Comparison of ENCODE assay signal across 10 cellular contexts in the genomic region with DNA sequence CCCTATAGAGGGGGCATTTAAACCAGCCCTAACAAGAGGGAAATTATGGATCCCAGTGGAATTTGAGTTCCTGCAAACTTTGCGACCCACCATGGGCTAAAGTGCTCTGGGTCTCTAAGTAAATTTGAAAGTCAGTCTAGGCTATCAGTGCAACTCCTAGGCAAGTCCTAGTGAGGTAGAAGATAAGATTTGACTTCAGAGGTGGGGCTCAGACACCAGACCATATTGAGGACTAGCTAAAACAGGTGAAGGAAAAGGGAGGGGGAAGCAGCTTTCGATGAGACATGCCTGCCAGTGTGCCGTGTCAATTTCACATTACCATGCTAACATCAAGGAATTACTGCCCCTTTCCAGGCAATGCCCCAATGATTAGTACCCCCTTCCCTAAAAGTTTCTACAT. TPM values are rescaled to one million over a fixed set of nuclear protein-coding genes. Genes with fewer than 3 reads are reported as not detected.
DNase-seq lines count a peak whose midpoint lies in the region; ATAC-seq and TF ChIP-seq lines count a peak whose summit lies in the region.
"Had no signal": no experiment of that assay in that cellular context is flagged by ENCODE, and none has a peak within 500 bp of the region (broad histone marks: within the 10 kb centered on the region; RNA-seq: fewer than 3 reads in every experiment).

No MANE protein-coding gene starts in this region.

- peak overlapping the region; percentile 80 for H3K4me3 Mint-ChIP-seq in activated naive CD4-positive, alpha-beta T cell treated with anti-CD3 and anti-CD28 coated beads, Interleukin-2, amount 10 ng/mL, durations not matched to agents 7 days and 5 days
- H3K4me3 Mint-ChIP-seq in T-helper 17 cell (peak overlapping the region; percentile 94), glutamatergic neuron (ENCODE audit: unreplicated experiment) (peak overlapping the region; percentile 11)
- H3K4me3 Mint-ChIP-seq in stimulated activated naive CD8-positive, alpha-beta T cell treated with anti-CD3 and anti-CD28 coated beads, Interleukin-15, amount 100 ng/mL, for 72 hours = peak overlapping the region; percentile 88 to 89

- no peaks in the 10 kb centered on the region for H3K36me3 Mint-ChIP-seq in activated naive CD4-positive, alpha-beta T cell treated with anti-CD3 and anti-CD28 coated beads, Interleukin-2, amount 10 ng/mL, durations not matched to agents 7 days and 5 days
- no peaks in the 10 kb centered on the region for H3K36me3 Mint-ChIP-seq in T-helper 17 cell (ENCODE audit: low read depth)
- H3K36me3 Mint-ChIP-seq in glutamatergic neuron (ENCODE audit: unreplicated experiment) = no peaks in the 10 kb centered on the region

- no peaks in the 10 kb centered on the region for H3K9me3 ChIP-seq in T-helper 17 cell (ENCODE audit: control insufficient read depth, low read length, poor library complexity, severe bottlenecking)
- H3K9me3 ChIP-seq: ovary had no signal

- H3K9me3 Mint-ChIP-seq in activated naive CD4-positive, alpha-beta T cell treated with anti-CD3 and anti-CD28 coated beads, Interleukin-2, amount 10 ng/mL, durations not matched to agents 7 days and 5 days = no peaks in the 10 kb centered on the region
- peaks cover 1% of the 10 kb centered on the region for H3K9me3 Mint-ChIP-seq in glutamatergic neuron (ENCODE audit: unreplicated experiment)
- H3K9me3 Mint-ChIP-seq in stimulated activated naive CD8-positive, alpha-beta T cell treated with anti-CD3 and anti-CD28 coated beads, Interleukin-15, amount 100 ng/mL, for 72 hours = no peaks in the 10 kb centered on the region

- H3K27me3 Mint-ChIP-seq in activated naive CD4-positive, alpha-beta T cell treated with anti-CD3 and anti-CD28 coated beads, Interleukin-2, amount 10 ng/mL, durations not matched to agents 7 days and 5 days = no peaks in the 10 kb centered on the region
- H3K27me3 Mint-ChIP-seq in T-helper 17 cell (no peaks in the 10 kb centered on the region), glutamatergic neuron (ENCODE audit: unreplicated experiment) (peaks cover 2% of the 10 kb centered on the region)
- no peaks in the 10 kb centered on the region for H3K27me3 Mint-ChIP-seq in stimulated activated naive CD8-positive, alpha-beta T cell treated with anti-CD3 and anti-CD28 coated beads, Interleukin-15, amount 100 ng/mL, for 72 hours

- ATAC-seq in T-helper 17 cell (no peak), HG03342 (IDR thresholded peaks at IDR 0.05; ENCODE audit: unreplicated experiment) (no peak)
- ATAC-seq in stimulated activated naive CD8-positive, alpha-beta T cell treated with anti-CD3 and anti-CD28 coated beads, Interleukin-15, amount 100 ng/mL, for 72 hours = no peak

- no peak for DNase-seq in activated naive CD4-positive, alpha-beta T cell treated with anti-CD3 and anti-CD28 coated beads, Interleukin-2, amount 10 ng/mL, durations not matched to agents 7 days and 5 days
- no peak for DNase-seq in activated naive CD4-positive, alpha-beta T cell treated with anti-CD3 and anti-CD28 coated beads, Interleukin-2, amount 50 U/mL, for 16 hours
- DNase-seq in T-helper 17 cell (no peak), glutamatergic neuron (no peak), COLO668 (lab: John Stamatoyannopoulos, UW; ENCODE audit: unreplicated experiment) (no peak), medulla oblongata (ENCODE audit: extremely low spot score) (no peak)
- no peak for DNase-seq in stimulated activated naive CD8-positive, alpha-beta T cell treated with anti-CD3 and anti-CD28 coated beads, Interleukin-15, amount 100 ng/mL, for 72 hours
- DNase-seq: NCI-H2081 had no signal

- H3K27ac Mint-ChIP-seq in activated naive CD4-positive, alpha-beta T cell treated with anti-CD3 and anti-CD28 coated beads, Interleukin-2, amount 10 ng/mL, durations not matched to agents 7 days and 5 days = peak overlapping the region; percentile 93
- H3K27ac Mint-ChIP-seq in T-helper 17 cell (peak overlapping the region; percentile 97), glutamatergic neuron (ENCODE audit: unreplicated experiment) (no peak overlapping the region)
- H3K27ac Mint-ChIP-seq in stimulated activated naive CD8-positive, alpha-beta T cell treated with anti-CD3 and anti-CD28 coated beads, Interleukin-15, amount 100 ng/mL, for 72 hours = peak overlapping the region; percentile 97 to 98

- CTCF ChIA-PET in activated naive CD4-positive, alpha-beta T cell treated with anti-CD3 and anti-CD28 coated beads, Interleukin-2, amount 10 ng/mL, durations not matched to agents 7 days and 5 days (lab: Charles Lee) = interaction anchor here (0.8 to 2.7 kb wide), 5 partner anchors 10 to 349 kb away, joined by 3 to 7 read pairs (median 3); a partner anchor contains a TSS

- TF ChIP-seq CTCF in glutamatergic neuron (IDR thresholded peaks at IDR 0.05; ENCODE audit: partially characterized antibody, unreplicated experiment) = no peak

- H3K4me1 Mint-ChIP-seq in activated naive CD4-positive, alpha-beta T cell treated with anti-CD3 and anti-CD28 coated beads, Interleukin-2, amount 10 ng/mL, durations not matched to agents 7 days and 5 days = peaks cover 32% of the 10 kb centered on the region
- H3K4me1 Mint-ChIP-seq in T-helper 17 cell (peaks cover 12% of the 10 kb centered on the region), glutamatergic neuron (ENCODE audit: low read depth, unreplicated experiment) (peaks cover 3% of the 10 kb centered on the region)
- peaks cover 32% of the 10 kb centered on the region for H3K4me1 Mint-ChIP-seq in stimulated activated naive CD8-positive, alpha-beta T cell treated with anti-CD3 and anti-CD28 coated beads, Interleukin-15, amount 100 ng/mL, for 72 hours

RNA-seq across cellular contexts. Expression of a gene that starts 38.4 kb away (rescaled TPM):
- total RNA-seq in T-helper 17 cell (10 to 100 TPM; 21.1 to 27.4 TPM), glutamatergic neuron (ENCODE audit: unreplicated experiment) (45.1 TPM)

RNA-seq across cellular contexts. Expression of a gene that starts 51.5 kb away (rescaled TPM):
- 10 to 100 TPM; 24.4 to 31.9 TPM for total RNA-seq in T-helper 17 cell
- total RNA-seq in glutamatergic neuron (ENCODE audit: unreplicated experiment) = 65.1 TPM

RNA-seq across cellular contexts. Expression of a gene that starts 51.6 kb away (rescaled TPM):
- total RNA-seq in T-helper 17 cell = 1,000 to 10,000 TPM; 3,190 to 3,198 TPM
- total RNA-seq in glutamatergic neuron (ENCODE audit: unreplicated experiment) = 1,030 TPM

Comparison
In these comparisons a context has a peak if more than half of its experiments do, and no peak if none do; other contexts are left out.
1. H3K4me3 Mint-ChIP-seq: peak in every context shown above with its lines; median percentile 94 in T-helper 17 cell; 88 in stimulated activated naive CD8-positive, alpha-beta T cell treated with anti-CD3 and anti-CD28 coated beads, Interleukin-15, amount 100 ng/mL, for 72 hours; 80 in activated naive CD4-positive, alpha-beta T cell treated with anti-CD3 and anti-CD28 coated beads, Interleukin-2, amount 10 ng/mL, durations not matched to agents 7 days and 5 days; 11 in glutamatergic neuron.